In genomic region chr2:169513926-169514325, GRCh38 we compare ENCODE assay signal across 17 cellular contexts. TPM values are rescaled to one million over a fixed set of nuclear protein-coding genes. Genes with fewer than 3 reads are reported as not detected.
"Had no signal": no experiment of that assay in that cellular context is flagged by ENCODE, and none has a peak within 500 bp of the region (broad histone marks: within the 10 kb centered on the region; RNA-seq: fewer than 3 reads in every experiment).

No MANE protein-coding gene starts in this region.

- ATAC-seq: naive thymus-derived CD8-positive, alpha-beta T cell; sciatic nerve had no signal

- H3K27ac ChIP-seq: coronary artery, thyroid gland, uterus, VCaP had no signal

- H3K4me1 Mint-ChIP-seq: activated CD4-positive, alpha-beta memory T cell treated with anti-CD3 and anti-CD28 coated beads, Interleukin-2, amount 10 ng/mL, durations not matched to agents 7 days and 5 days; naive thymus-derived CD8-positive, alpha-beta T cell had no signal

- DNase-seq: activated CD4-positive, alpha-beta memory T cell treated with anti-CD3 and anti-CD28 coated beads, Interleukin-2, amount 10 ng/mL, durations not matched to agents 7 days and 5 days; activated gamma-delta T cell; activated T-cell treated with anti-CD3 and anti-CD28 coated beads, Interleukin-2, amount 50 U/mL, for 48 hours; effector memory CD4-positive, alpha-beta T cell; naive thymus-derived CD8-positive, alpha-beta T cell; nucleus accumbens; stimulated activated CD4-positive, alpha-beta T cell treated with anti-CD3 and anti-CD28 coated beads, Interleukin-4, amount 100 ng/mL, for 4 hours; T1000; thyroid gland; uterus had no signal

- H3K27me3 ChIP-seq: thyroid gland, uterus had no signal

- H3K36me3 ChIP-seq: thyroid gland, uterus had no signal

- H3K4me3 ChIP-seq: coronary artery, lung, thyroid gland, uterus had no signal

- H3K9me3 Mint-ChIP-seq: activated CD4-positive, alpha-beta memory T cell treated with anti-CD3 and anti-CD28 coated beads, Interleukin-2, amount 10 ng/mL, durations not matched to agents 7 days and 5 days; naive thymus-derived CD8-positive, alpha-beta T cell had no signal

- H3K36me3 Mint-ChIP-seq: activated naive CD8-positive, alpha-beta T cell had no signal

- H3K4me3 Mint-ChIP-seq: activated CD4-positive, alpha-beta memory T cell treated with anti-CD3 and anti-CD28 coated beads, Interleukin-2, amount 10 ng/mL, durations not matched to agents 7 days and 5 days; activated naive CD8-positive, alpha-beta T cell; naive thymus-derived CD8-positive, alpha-beta T cell had no signal

- H3K9me3 ChIP-seq: thyroid gland, uterus had no signal

- H3K27me3 Mint-ChIP-seq: activated CD4-positive, alpha-beta memory T cell treated with anti-CD3 and anti-CD28 coated beads, Interleukin-2, amount 10 ng/mL, durations not matched to agents 7 days and 5 days; activated naive CD8-positive, alpha-beta T cell; naive thymus-derived CD8-positive, alpha-beta T cell; progenitor cell of endocrine pancreas had no signal

- H3K27ac Mint-ChIP-seq: activated CD4-positive, alpha-beta memory T cell treated with anti-CD3 and anti-CD28 coated beads, Interleukin-2, amount 10 ng/mL, durations not matched to agents 7 days and 5 days; activated naive CD8-positive, alpha-beta T cell; naive thymus-derived CD8-positive, alpha-beta T cell; progenitor cell of endocrine pancreas had no signal

RNA-seq across cellular contexts. Expression of gene KLHL41, which starts 4.4 kb away (rescaled TPM):
- total RNA-seq: activated CD4-positive, alpha-beta memory T cell treated with anti-CD3 and anti-CD28 coated beads, Interleukin-2, amount 10 ng/mL, durations not matched to agents 7 days and 5 days; bronchial epithelial cell; naive thymus-derived CD8-positive, alpha-beta T cell had no signal
